Comparison of ENCODE assay signal across 10 cellular contexts in the genomic region with DNA sequence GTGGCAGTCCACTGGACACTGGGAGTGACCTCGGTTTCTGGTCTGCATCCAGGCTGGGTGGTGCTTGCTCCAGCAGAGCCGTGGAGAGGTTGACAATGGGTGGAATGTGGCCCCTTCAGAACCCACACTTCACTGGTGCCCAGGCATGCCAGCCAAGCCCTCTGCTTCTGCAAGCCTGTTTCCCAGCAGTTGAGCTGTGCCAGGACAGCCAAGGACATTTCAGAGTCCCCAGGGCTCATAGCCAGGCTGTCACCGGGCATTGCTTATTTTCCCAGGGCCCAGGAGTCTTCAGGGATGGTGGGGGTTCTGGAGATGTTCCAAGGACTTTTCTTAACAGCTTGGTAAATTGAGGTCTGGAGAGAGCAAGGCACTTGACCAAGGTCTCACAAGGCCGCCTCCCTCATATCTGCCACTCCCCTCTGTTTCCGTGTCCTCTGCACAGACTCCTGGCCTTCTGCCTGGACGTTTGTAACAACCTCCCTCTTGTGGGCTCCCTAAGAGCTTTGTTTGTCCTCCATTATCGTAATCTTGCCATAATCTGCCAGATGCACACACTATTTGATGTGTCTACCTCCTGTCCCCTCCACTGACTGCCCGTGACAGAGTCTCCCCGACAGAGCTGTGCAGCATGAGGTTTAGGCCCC. TPM values are rescaled to one million over a fixed set of nuclear protein-coding genes. Genes with fewer than 3 reads are reported as not detected.
DNase-seq lines count a peak whose midpoint lies in the region; TF ChIP-seq lines count a peak whose summit lies in the region.
"Had no signal": no experiment of that assay in that cellular context is flagged by ENCODE, and none has a peak within 500 bp of the region (broad histone marks: within the 10 kb centered on the region; RNA-seq: fewer than 3 reads in every experiment).

No MANE protein-coding gene starts in this region.

- peaks cover 3 to 100% (median 95%) of the 10 kb centered on the region in 4 donors for H3K4me1 ChIP-seq in tibial nerve

- 32 to 35% methylated on average over 8 to 9 of the region's 9 CpGs for WGBS in tibial nerve, 2 donors

- H3K9me3 ChIP-seq in tibial nerve: no peaks in the 10 kb centered on the region

- TF ChIP-seq CTCF in dorsolateral prefrontal cortex (IDR thresholded peaks at IDR 0.05 in 54 of 56, conservative IDR thresholded peaks at IDR 0.05 in 2 of 56; ENCODE audit: low read depth in 1 of 56, partially characterized antibody in 56 of 56): peak in 3 of 56 donors; percentile 8 to 24 (median 15)
- TF ChIP-seq CTCF in tibial nerve (IDR thresholded peaks at IDR 0.05): peak in 1 of 5 experiments; percentile 4

- DNase-seq in NCI-H524 treated with DMSO at 0.1 percent for 48 hours (lab: John Stamatoyannopoulos, UW) (peak; percentile 81), dorsolateral prefrontal cortex (peak in 8 of 10 donors; percentile 47 to 74 (median 66)), medulla oblongata (ENCODE audit: extremely low spot score) (peak; percentile 82), tibial nerve (ENCODE audit: low spot score in 2 of 2) (no peak), HCEC 1CT (no peak), Kasumi-1 (lab: John Stamatoyannopoulos, UW) (no peak)
- DNase-seq in effector CD8-positive, alpha-beta T cell (lab: John Stamatoyannopoulos, UW): no peak
- DNase-seq: activated CD4-positive, alpha-beta T cell treated with anti-CD3 and anti-CD28 coated beads for 36 hours; NCI-H1694 had no signal

- no peaks in the 10 kb centered on the region for H3K36me3 ChIP-seq in tibial nerve

- TF ChIP-seq POLR2A in tibial nerve (IDR thresholded peaks at IDR 0.05): no peak

- H3K27ac ChIP-seq in dorsolateral prefrontal cortex: peak overlapping the region; percentile 14 to 100 (median 99)
- peak overlapping the region; percentile 55 to 91 (median 72) for H3K27ac ChIP-seq in tibial nerve

- intact Hi-C loops in dorsolateral prefrontal cortex (cut with DNase I): no loop called here

- H3K4me3 ChIP-seq in dorsolateral prefrontal cortex (peak overlapping the region in 1 of 59 donors; percentile 2), tibial nerve (no peak overlapping the region)
- H3K4me3 ChIP-seq: GM12878 had no signal

- H3K27me3 ChIP-seq in dorsolateral prefrontal cortex: no peaks in the 10 kb centered on the region
- no peaks in the 10 kb centered on the region for H3K27me3 ChIP-seq in tibial nerve

- TF ChIP-seq EP300 in tibial nerve (IDR thresholded peaks at IDR 0.05): peak in 1 of 2 donors; percentile 61

RNA-seq across cellular contexts. Expression of a gene that starts 3.8 kb away (rescaled TPM):
- total RNA-seq in dorsolateral prefrontal cortex (100 to 1,000 TPM in 43 of 120 experiments, 10 to 100 TPM in 77; 64.3 to 163 (median 92.5) TPM), tibial nerve (100 to 1,000 TPM in 2 of 4 donors, 10 to 100 TPM in 2; 53.2 to 137 (median 104) TPM)

RNA-seq across cellular contexts. Expression of a gene that starts 54.6 kb away (rescaled TPM):
- total RNA-seq in dorsolateral prefrontal cortex (100 to 1,000 TPM; 441 to 866 (median 635) TPM), tibial nerve (1,000 to 10,000 TPM; 2,328 to 3,623 (median 2,710) TPM)

Comparison
In these comparisons a context has a peak if more than half of its experiments do, and no peak if none do; other contexts are left out.
1. DNase-seq: peak in NCI-H524 treated with DMSO at 0.1 percent for 48 hours (single experiment), dorsolateral prefrontal cortex (8 of 10) and medulla oblongata (single experiment); none in tibial nerve (0 of 2), HCEC 1CT (single experiment), Kasumi-1 (0 of 2) and effector CD8-positive, alpha-beta T cell (single experiment).